12 cellular contexts compared by ENCODE assay signal in the genomic region with DNA sequence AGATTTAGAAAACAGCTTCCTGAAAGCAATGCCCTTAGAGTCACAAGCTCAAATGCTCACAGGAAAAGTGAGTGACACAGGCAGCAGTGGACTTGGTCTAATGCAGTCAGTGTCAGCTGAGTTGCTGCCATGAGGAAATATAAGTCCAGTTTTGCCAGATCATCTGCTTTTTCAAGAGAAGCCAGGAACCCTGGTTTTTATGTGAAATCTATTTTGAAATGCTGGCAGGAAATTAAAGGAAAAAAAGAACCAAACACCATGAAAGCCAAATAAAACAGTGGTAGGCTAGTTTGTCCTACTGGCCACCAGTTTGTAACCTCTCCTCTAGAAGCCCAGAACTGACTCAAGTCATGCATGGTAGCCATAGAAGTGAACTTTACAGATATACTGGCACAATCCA.
A peak's percentile ranks its signal among the peaks of the same experiment; 100 is the strongest.
DNase-seq lines count a peak whose midpoint lies in the region; ATAC-seq, FAIRE-seq and TF ChIP-seq lines count a peak whose summit lies in the region.
"Had no signal": no experiment of that assay in that cellular context is flagged by ENCODE, and none has a peak within 500 bp of the region (broad histone marks: within the 10 kb centered on the region; RNA-seq: fewer than 3 reads in every experiment).

No MANE protein-coding gene starts in this region.

- H3K36me3 ChIP-seq in RWPE2 (ENCODE audit: low read depth) (peaks cover 3% of the 10 kb centered on the region; the same call in 1 of the 2 replicates), esophagus muscularis mucosa (no peaks in the 10 kb centered on the region), muscle layer of duodenum (ENCODE audit: control insufficient read depth in 1 of 2, insufficient read depth in 2 of 2, low read length in 2 of 2) (no peaks in the 10 kb centered on the region), tibial nerve (no peaks in the 10 kb centered on the region)
- H3K36me3 ChIP-seq: WERI-Rb-1 had no signal

- FAIRE-seq in GM12891 (lab: Jason Lieb, UNC): no peak

- H3K27ac ChIP-seq in RWPE2 (ENCODE audit: poor library complexity, severe bottlenecking): peak overlapping the region; percentile 1
- peak overlapping the region; percentile 6 to 41 (median 24) for H3K27ac ChIP-seq in esophagus muscularis mucosa (replicated peaks in 1 of 4)
- peak overlapping the region; percentile 53 for H3K27ac ChIP-seq in muscle layer of duodenum (ENCODE audit: low read length)
- peak overlapping the region; percentile 30 to 85 (median 70) for H3K27ac ChIP-seq in tibial nerve
- H3K27ac ChIP-seq: WERI-Rb-1 had no signal

- H3K9me3 ChIP-seq in RWPE2 (ENCODE audit: severe bottlenecking): no peaks in the 10 kb centered on the region
- H3K9me3 ChIP-seq in esophagus muscularis mucosa: no peaks in the 10 kb centered on the region
- no peaks in the 10 kb centered on the region for H3K9me3 ChIP-seq in muscle layer of duodenum (ENCODE audit: control insufficient read depth in 1 of 2, low read length in 2 of 2)
- no peaks in the 10 kb centered on the region for H3K9me3 ChIP-seq in tibial nerve

- TF ChIP-seq CTCF in RWPE2 (IDR thresholded peaks at IDR 0.05; ENCODE audit: poor library complexity, severe bottlenecking) (no peak), esophagus muscularis mucosa (IDR thresholded peaks at IDR 0.05) (no peak), tibial nerve (IDR thresholded peaks at IDR 0.05) (no peak)

- H3K4me1 ChIP-seq in RWPE2 (ENCODE audit: insufficient read depth, poor library complexity, severe bottlenecking) (peaks cover 41% of the 10 kb centered on the region), esophagus muscularis mucosa (peaks cover 22 to 40% (median 31%) of the 10 kb centered on the region in 4 donors), muscle layer of duodenum (ENCODE audit: control insufficient read depth in 1 of 2, insufficient read depth in 2 of 2, low read length in 2 of 2) (peaks cover 13 to 25% of the 10 kb centered on the region in 2 donors), tibial nerve (peaks cover 0 to 70% (median 18%) of the 10 kb centered on the region in 4 donors)

- no peak for TF ChIP-seq EP300 in esophagus muscularis mucosa (IDR thresholded peaks at IDR 0.05)
- peak; percentile 92 to 94 for TF ChIP-seq EP300 in tibial nerve (IDR thresholded peaks at IDR 0.05)

- H3K27me3 ChIP-seq in RWPE2 (ENCODE audit: insufficient read depth, poor library complexity, severe bottlenecking): no peaks in the 10 kb centered on the region
- H3K27me3 ChIP-seq in esophagus muscularis mucosa: no peaks in the 10 kb centered on the region
- no peaks in the 10 kb centered on the region for H3K27me3 ChIP-seq in muscle layer of duodenum (ENCODE audit: low read depth, low read length)
- no peaks in the 10 kb centered on the region for H3K27me3 ChIP-seq in tibial nerve

- TF ChIP-seq POLR2A in esophagus muscularis mucosa (IDR thresholded peaks at IDR 0.05; ENCODE audit: low read depth): no peak
- no peak for TF ChIP-seq POLR2A in tibial nerve (IDR thresholded peaks at IDR 0.05)
- no peak for TF ChIP-seq POLR2A in GM12891 (IDR thresholded peaks at IDR 0.05; ENCODE audit: low read depth, low read length)

- intact Hi-C loops in esophagus muscularis mucosa (cut with DNase I): loop anchor here (10.0 kb wide), 2 partner anchors 542 to 632 kb away; no protein-coding TSS in a partner anchor

- no peak for ATAC-seq in RWPE2 (ENCODE audit: low read depth)

- H3K4me3 ChIP-seq in RWPE2 (ENCODE audit: severe bottlenecking) (no peak overlapping the region), esophagus muscularis mucosa (no peak overlapping the region), muscle layer of duodenum (ENCODE audit: low read depth in 1 of 2, low read length in 2 of 2) (no peak overlapping the region), tibial nerve (no peak overlapping the region)

- DNase-seq in RWPE2 (ENCODE audit: low spot score) (no peak), esophagus muscularis mucosa (ENCODE audit: extremely low spot score) (no peak), tibial nerve (ENCODE audit: low spot score in 2 of 2) (peak in 1 of 2 donors; percentile 69), activated T-cell treated with anti-CD3 and anti-CD28 coated beads for 4 hours (no peak), GM12891 (ENCODE audit: insufficient read length, low spot score) (no peak), NCI-H1436 (lab: John Stamatoyannopoulos, UW) (no peak), NCI-H2227 treated with DMSO at 0.1 percent for 48 hours (lab: John Stamatoyannopoulos, UW) (no peak)
- DNase-seq: DND-41; IMR-90; stimulated activated CD4-positive, alpha-beta T cell treated with anti-CD3 and anti-CD28 coated beads, Interleukin-2, amount 100 ng/mL, for 24 hours; WERI-Rb-1 had no signal

TF ChIP-seq in GM12891, 5 proteins besides CTCF, POLR2A, EP300 and RAD21:
- TF ChIP-seq POU2F2 (IDR thresholded peaks at IDR 0.05; ENCODE audit: low read depth, low read length): no peak
- TF ChIP-seq POLR2AphosphoS5 (IDR thresholded peaks at IDR 0.05; ENCODE audit: low read depth, low read length): no peak
- no peak for TF ChIP-seq PAX5 (IDR thresholded peaks at IDR 0.05; ENCODE audit: insufficient read depth, low read length, severe bottlenecking)
- TF ChIP-seq TAF1 (IDR thresholded peaks at IDR 0.05; ENCODE audit: low read depth, low read length): no peak
- no peak for TF ChIP-seq SPI1 (IDR thresholded peaks at IDR 0.05; ENCODE audit: low read depth, low read length)

Comparison
In these comparisons a context has a peak if more than half of its experiments do, and no peak if none do; other contexts are left out.
1. H3K27ac ChIP-seq: peak in every context shown above with its lines; median percentile 70 in tibial nerve; 53 in muscle layer of duodenum; 24 in esophagus muscularis mucosa; 1 in RWPE2.